Comparison of ENCODE assay signal across 35 cellular contexts in the genomic region with DNA sequence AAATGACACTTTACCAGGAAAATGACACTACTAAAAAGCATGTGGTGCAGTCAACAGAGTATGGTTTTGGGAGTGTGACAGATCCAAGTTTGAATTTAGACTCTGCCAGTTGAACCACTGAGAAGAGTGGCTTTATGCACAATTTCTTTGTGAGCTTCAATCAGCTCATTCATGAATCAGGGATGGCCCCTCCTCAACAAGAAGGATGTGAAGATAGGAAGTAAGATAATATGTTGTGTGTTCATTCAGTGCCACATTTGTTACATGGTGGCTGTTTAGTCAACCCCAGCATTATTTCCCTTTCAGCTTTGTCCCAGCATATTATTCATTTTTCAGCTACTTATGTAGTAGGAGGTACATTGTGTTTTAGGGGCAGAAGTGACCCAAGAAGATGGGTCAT.
"Had no signal": no experiment of that assay in that cellular context is flagged by ENCODE, and none has a peak within 500 bp of the region (broad histone marks: within the 10 kb centered on the region; RNA-seq: fewer than 3 reads in every experiment).

No MANE protein-coding gene starts in this region.

- H3K27me3 ChIP-seq: adrenal gland, breast epithelium, cardiac muscle cell, colonic mucosa, gastrocnemius medialis, heart left ventricle had no signal

- DNase-seq: activated CD4-positive, alpha-beta memory T cell treated with anti-CD3 and anti-CD28 coated beads for 36 hours; activated CD4-positive, alpha-beta T cell treated with anti-CD3 and anti-CD28 coated beads for 36 hours; activated CD4-positive, alpha-beta T cell treated with anti-CD3 and anti-CD28 coated beads, Interleukin-2, amount 10 ng/mL, durations not matched to agents 24 days and 14 days; activated CD4-positive, CD25-positive, alpha-beta regulatory T cell; activated CD4-positive, CD25-positive, alpha-beta regulatory T cell treated with anti-CD3 and anti-CD28 coated beads, Interleukin-2, amount 50 U/mL, for 72 hours; activated CD8-positive, alpha-beta memory T cell treated with anti-CD3 and anti-CD28 coated beads, Interleukin-2, amount 10 ng/mL, durations not matched to agents 7 days and 5 days; activated CD8-positive, alpha-beta memory T cell treated with anti-CD3 and anti-CD28 coated beads, Interleukin-2, amount 50 U/mL, for 48 hours; activated CD8-positive, alpha-beta T cell treated with anti-CD3 and anti-CD28 coated beads, Interleukin-2, amount 10 ng/mL, durations not matched to agents 7 days and 5 days; activated gamma-delta T cell; activated naive CD4-positive, alpha-beta T cell; activated naive CD4-positive, alpha-beta T cell treated with anti-CD3 and anti-CD28 coated beads, Interleukin-2, amount 10 ng/mL, durations not matched to agents 7 days and 5 days; activated T-cell treated with anti-CD3 and anti-CD28 coated beads for 4 hours; activated T-cell treated with anti-CD3 and anti-CD28 coated beads, Interleukin-2, amount 50 U/mL, for 24 hours; activated T-cell treated with anti-CD3 and anti-CD28 coated beads, Interleukin-2, amount 50 U/mL, for 72 hours; adrenal gland; amygdala; aorta; central memory CD4-positive, alpha-beta T cell; cerebellar nuclear complex; colonic mucosa; effector CD8-positive, alpha-beta T cell; foreskin fibroblast; gastrocnemius medialis; glutamatergic neuron; heart left ventricle; T-helper 1 cell; T-helper 17 cell; T1000 had no signal

- H3K4me3 Mint-ChIP-seq: activated CD4-positive, alpha-beta memory T cell treated with anti-CD3 and anti-CD28 coated beads for 36 hours; activated CD4-positive, alpha-beta T cell treated with anti-CD3 and anti-CD28 coated beads for 36 hours; activated CD4-positive, alpha-beta T cell treated with anti-CD3 and anti-CD28 coated beads, Interleukin-2, amount 10 ng/mL, durations not matched to agents 24 days and 14 days; activated CD8-positive, alpha-beta memory T cell treated with anti-CD3 and anti-CD28 coated beads, Interleukin-2, amount 10 ng/mL, durations not matched to agents 7 days and 5 days; activated CD8-positive, alpha-beta T cell treated with anti-CD3 and anti-CD28 coated beads, Interleukin-2, amount 10 ng/mL, durations not matched to agents 7 days and 5 days; activated naive CD4-positive, alpha-beta T cell treated with anti-CD3 and anti-CD28 coated beads, Interleukin-2, amount 10 ng/mL, durations not matched to agents 7 days and 5 days; activated T-cell treated with anti-CD3 and anti-CD28 coated beads, Interleukin-2, amount 50 U/mL, for 24 hours; activated T-cell treated with anti-CD3 and anti-CD28 coated beads, Interleukin-2, amount 50 U/mL, for 72 hours; brain; T-helper 17 cell; T-helper 2 cell treated with Interferon-gamma antibody and Interleukin-4, amounts not matched to agents 5 μg/mL and 100 μg/mL, for 36 hours had no signal

- H3K36me3 ChIP-seq: breast epithelium, cardiac muscle cell had no signal

- H3K4me3 ChIP-seq: adrenal gland, breast epithelium, cardiac muscle cell, colonic mucosa, gastrocnemius medialis, heart left ventricle had no signal

- H3K4me1 ChIP-seq: adrenal gland, breast epithelium, colonic mucosa, gastrocnemius medialis, heart left ventricle had no signal

- H3K27me3 Mint-ChIP-seq: activated CD4-positive, alpha-beta memory T cell treated with anti-CD3 and anti-CD28 coated beads for 36 hours; activated CD4-positive, alpha-beta T cell treated with anti-CD3 and anti-CD28 coated beads for 36 hours; activated CD4-positive, alpha-beta T cell treated with anti-CD3 and anti-CD28 coated beads, Interleukin-2, amount 10 ng/mL, durations not matched to agents 24 days and 14 days; activated CD8-positive, alpha-beta memory T cell treated with anti-CD3 and anti-CD28 coated beads, Interleukin-2, amount 10 ng/mL, durations not matched to agents 7 days and 5 days; activated naive CD4-positive, alpha-beta T cell treated with anti-CD3 and anti-CD28 coated beads, Interleukin-2, amount 10 ng/mL, durations not matched to agents 7 days and 5 days; activated T-cell treated with anti-CD3 and anti-CD28 coated beads, Interleukin-2, amount 50 U/mL, for 24 hours; brain; T-helper 17 cell had no signal

- ATAC-seq: activated CD4-positive, alpha-beta T cell treated with anti-CD3 and anti-CD28 coated beads for 36 hours; activated CD8-positive, alpha-beta memory T cell treated with anti-CD3 and anti-CD28 coated beads, Interleukin-2, amount 10 ng/mL, durations not matched to agents 7 days and 5 days; activated CD8-positive, alpha-beta T cell treated with anti-CD3 and anti-CD28 coated beads, Interleukin-2, amount 10 ng/mL, durations not matched to agents 7 days and 5 days; activated naive CD4-positive, alpha-beta T cell treated with anti-CD3 and anti-CD28 coated beads, Interleukin-2, amount 50 U/mL, for 72 hours; activated T-cell treated with anti-CD3 and anti-CD28 coated beads, Interleukin-2, amount 50 U/mL, for 72 hours; esophagus mucosa; gastrocnemius medialis; heart left ventricle; T-helper 17 cell had no signal

- H3K9me3 Mint-ChIP-seq: activated CD4-positive, alpha-beta memory T cell treated with anti-CD3 and anti-CD28 coated beads for 36 hours; activated naive CD4-positive, alpha-beta T cell treated with anti-CD3 and anti-CD28 coated beads, Interleukin-2, amount 10 ng/mL, durations not matched to agents 7 days and 5 days; activated T-cell treated with anti-CD3 and anti-CD28 coated beads, Interleukin-2, amount 50 U/mL, for 24 hours; activated T-cell treated with anti-CD3 and anti-CD28 coated beads, Interleukin-2, amount 50 U/mL, for 72 hours; brain; T-helper 2 cell treated with Interferon-gamma antibody and Interleukin-4, amounts not matched to agents 5 μg/mL and 100 μg/mL, for 36 hours had no signal

- H3K27ac Mint-ChIP-seq: activated CD4-positive, alpha-beta memory T cell treated with anti-CD3 and anti-CD28 coated beads for 36 hours; activated CD4-positive, alpha-beta T cell treated with anti-CD3 and anti-CD28 coated beads for 36 hours; activated CD4-positive, alpha-beta T cell treated with anti-CD3 and anti-CD28 coated beads, Interleukin-2, amount 10 ng/mL, durations not matched to agents 24 days and 14 days; activated CD8-positive, alpha-beta memory T cell treated with anti-CD3 and anti-CD28 coated beads, Interleukin-2, amount 10 ng/mL, durations not matched to agents 7 days and 5 days; activated CD8-positive, alpha-beta T cell treated with anti-CD3 and anti-CD28 coated beads, Interleukin-2, amount 10 ng/mL, durations not matched to agents 7 days and 5 days; activated naive CD4-positive, alpha-beta T cell treated with anti-CD3 and anti-CD28 coated beads, Interleukin-2, amount 10 ng/mL, durations not matched to agents 7 days and 5 days; activated naive CD4-positive, alpha-beta T cell treated with anti-CD3 and anti-CD28 coated beads, Interleukin-2, amount 50 U/mL, for 72 hours; activated T-cell treated with anti-CD3 and anti-CD28 coated beads, Interleukin-2, amount 50 U/mL, for 24 hours; activated T-cell treated with anti-CD3 and anti-CD28 coated beads, Interleukin-2, amount 50 U/mL, for 72 hours; brain; T-helper 17 cell; T-helper 2 cell treated with Interferon-gamma antibody and Interleukin-4, amounts not matched to agents 5 μg/mL and 100 μg/mL, for 36 hours had no signal

- H3K27ac ChIP-seq: adrenal gland, breast epithelium, cardiac muscle cell, colonic mucosa, gastrocnemius medialis, heart left ventricle had no signal

- H3K4me1 Mint-ChIP-seq: activated CD4-positive, alpha-beta T cell treated with anti-CD3 and anti-CD28 coated beads for 36 hours; brain had no signal

- H3K9me3 ChIP-seq: adrenal gland, breast epithelium, colonic mucosa, gastrocnemius medialis, heart left ventricle had no signal

- FAIRE-seq: endometrium had no signal
